ENCODE assay signal across 8 cellular contexts in genomic region chr3:141737828-141738635, GRCh38. TPM values are rescaled to one million over a fixed set of nuclear protein-coding genes. Genes with fewer than 3 reads are reported as not detected.
A peak's percentile ranks its signal among the peaks of the same experiment; 100 is the strongest.
DNase-seq lines count a peak whose midpoint lies in the region; ATAC-seq and TF ChIP-seq lines count a peak whose summit lies in the region.

Gene RNF7 (plus strand): TSS chr3:141738298. CDS start chr3:141738342, 44 bp downstream.

- peaks cover 6% of the 10 kb centered on the region; the same call in 1 of the 2 replicates for H4K20me1 ChIP-seq in DOHH2 (ENCODE audit: control insufficient read depth, insufficient read depth, low read depth, low read length)

- under 1% methylated on average over 30 of the region's 65 CpGs for WGBS in esophagus muscularis mucosa

- H3K4me3 ChIP-seq in DOHH2 (ENCODE audit: low read length) = peak within 1 kb of the TSS; percentile 90
- peak within 1 kb of the TSS; percentile 61 to 92 (median 84) for H3K4me3 ChIP-seq in Peyer's patch
- H3K4me3 ChIP-seq in esophagus muscularis mucosa = peak within 1 kb of the TSS; percentile 77 to 89 (median 84)

- peak; percentile 79 for TF ChIP-seq CTCF in DOHH2 (IDR thresholded peaks at IDR 0.05; ENCODE audit: low read depth, low read length, poor library complexity, severe bottlenecking)
- TF ChIP-seq CTCF in Peyer's patch (IDR thresholded peaks at IDR 0.05) = peak; percentile 89 to 99 (median 96)
- peak; percentile 90 to 95 (median 94) for TF ChIP-seq CTCF in esophagus muscularis mucosa (IDR thresholded peaks at IDR 0.05)

- H3K27me3 ChIP-seq in DOHH2 (ENCODE audit: control insufficient read depth, low read length) (no peaks in the 10 kb centered on the region), Peyer's patch (no peaks in the 10 kb centered on the region), esophagus muscularis mucosa (no peaks in the 10 kb centered on the region)

- DNase-seq in Peyer's patch (peak; percentile 93 to 98 (median 97)), esophagus muscularis mucosa (ENCODE audit: extremely low spot score) (peak; percentile 98), myocyte (ENCODE audit: low read depth) (peak; percentile 97)
- DNase-seq in activated T-cell treated with anti-CD3 and anti-CD28 coated beads, Interleukin-2, amount 50 U/mL, for 48 hours = peak; percentile 97 to 99
- DNase-seq in stimulated activated CD8-positive, alpha-beta memory T cell treated with anti-CD3 and anti-CD28 coated beads, Interleukin-7, amount 100 ng/mL, for 48 hours (ENCODE audit: extremely low read depth in 1 of 2, low read depth in 1 of 2) = peak; percentile 92 to 96

- H3K27ac ChIP-seq in DOHH2 (ENCODE audit: low read depth, low read length) (peak within 1 kb of the TSS; percentile 60), KOPT-K1 (ENCODE audit: low read depth, low read length, poor library complexity, severe bottlenecking) (peak within 1 kb of the TSS; percentile 83), Peyer's patch (peak within 1 kb of the TSS; percentile 85 to 98 (median 95)), esophagus muscularis mucosa (replicated peaks in 1 of 4) (peak within 1 kb of the TSS; percentile 94 to 96 (median 96))

- TF ChIP-seq EP300 in esophagus muscularis mucosa (IDR thresholded peaks at IDR 0.05) = no peak

- peak within 1 kb of the TSS; percentile 79 for H3K4me2 ChIP-seq in DOHH2 (ENCODE audit: low read length)

- no peaks in the 10 kb centered on the region for H3K9me2 ChIP-seq in DOHH2 (replicated peaks; ENCODE audit: control insufficient read depth, low read length)

- H3F3A ChIP-seq in DOHH2 (ENCODE audit: control insufficient read depth, insufficient read depth) = peaks cover 6% of the 10 kb centered on the region; the same call in 1 of the 2 replicates

- H3K4me1 ChIP-seq in DOHH2 (ENCODE audit: control insufficient read depth, low read length) (peaks cover 40% of the 10 kb centered on the region), Peyer's patch (peaks cover 0 to 34% (median 0%) of the 10 kb centered on the region in 4 donors), esophagus muscularis mucosa (peaks cover 28 to 38% (median 33%) of the 10 kb centered on the region in 4 donors)

- ATAC-seq in GM21786 (IDR thresholded peaks at IDR 0.05; ENCODE audit: unreplicated experiment) = peak; percentile 92

- peaks cover 50% of the 10 kb centered on the region for H3K79me2 ChIP-seq in DOHH2 (ENCODE audit: control insufficient read depth, low read length)

- H3K36me3 ChIP-seq in DOHH2 (ENCODE audit: control insufficient read depth, low read length) (peaks cover 33% of the 10 kb centered on the region), KOPT-K1 (ENCODE audit: insufficient read depth, low read length) (peaks cover 27% of the 10 kb centered on the region), Peyer's patch (no peaks in the 10 kb centered on the region), esophagus muscularis mucosa (no peaks in the 10 kb centered on the region)

- intact Hi-C loops in esophagus muscularis mucosa (cut with DNase I) = loop anchor here (1.0 to 5.0 kb wide), 3 partner anchors 137 to 539 kb away; no protein-coding TSS in a partner anchor

- TF ChIP-seq POLR2A in Peyer's patch (IDR thresholded peaks at IDR 0.05) (peak; percentile 60 to 69), esophagus muscularis mucosa (IDR thresholded peaks at IDR 0.05; ENCODE audit: low read depth) (peak; percentile 2)

- no peaks in the 10 kb centered on the region for H3K9me3 ChIP-seq in DOHH2 (ENCODE audit: control insufficient read depth, insufficient read depth, low read length)
- H3K9me3 ChIP-seq in KOPT-K1 (ENCODE audit: insufficient read depth, low read length, poor library complexity, severe bottlenecking) = no peaks in the 10 kb centered on the region
- no peaks in the 10 kb centered on the region for H3K9me3 ChIP-seq in Peyer's patch
- no peaks in the 10 kb centered on the region for H3K9me3 ChIP-seq in esophagus muscularis mucosa

RNA-seq across cellular contexts. Expression of gene RNF7, which starts in this region (rescaled TPM):
- total RNA-seq in Peyer's patch (10 to 100 TPM; 40.1 to 72.0 (median 42.5) TPM), esophagus muscularis mucosa (100 to 1,000 TPM in 1 of 4 donors, 10 to 100 TPM in 3; 47.2 to 107 (median 80.2) TPM), myocyte (139 and 146 TPM in 2 replicates)
- polyA plus RNA-seq in myocyte (2012) = 155 TPM

Comparison
In these comparisons a context has a peak if more than half of its experiments do, and no peak if none do; other contexts are left out.
1. Peak in every context shown above with its lines: DNase-seq, ATAC-seq, H3K4me3 ChIP-seq and H3K27ac ChIP-seq.